In genomic region chr19:2032296-2032941, GRCh38 we compare ENCODE assay signal across 8 cellular contexts. TPM values are rescaled to one million over a fixed set of nuclear protein-coding genes. Genes with fewer than 3 reads are reported as not detected.
DNase-seq lines count a peak whose midpoint lies in the region; ATAC-seq and TF ChIP-seq lines count a peak whose summit lies in the region.

No MANE protein-coding gene starts in this region.

- peak overlapping the region; percentile 19 for H3K4me3 ChIP-seq in epithelial cell of esophagus (ENCODE audit: low read length)

- peak overlapping the region; percentile 34 for H3K27ac Mint-ChIP-seq in type B pancreatic cell

- H3K9me3 Mint-ChIP-seq in type B pancreatic cell: no peaks in the 10 kb centered on the region

- peaks cover 9% of the 10 kb centered on the region for H3K4me1 Mint-ChIP-seq in type B pancreatic cell (ENCODE audit: unreplicated experiment)

- DNase-seq in SIG-M5 treated with dmso at 0.1 percent for 504 hours (lab: John Stamatoyannopoulos, UW; ENCODE audit: unreplicated experiment) (peak; percentile 53), SIG-M5 (lab: John Stamatoyannopoulos, UW) (no peak), NCI-H2081 treated with DMSO at 0.1 percent for 48 hours (lab: John Stamatoyannopoulos, UW) (peak; percentile 48), epithelial cell of esophagus (ENCODE audit: low read depth) (peak; percentile 86), middle frontal gyrus (ENCODE audit: extremely low spot score, low spot score) (peak; percentile 61), type B pancreatic cell (ENCODE audit: extremely low spot score, unreplicated experiment) (no peak)
- DNase-seq in activated CD4-positive, CD25-positive, alpha-beta regulatory T cell treated with anti-CD3 and anti-CD28 coated beads, Interleukin-2, amount 50 U/mL, for 72 hours: peak; percentile 66

- no peaks in the 10 kb centered on the region for H3K36me3 Mint-ChIP-seq in type B pancreatic cell

- H3K27me3 Mint-ChIP-seq in type B pancreatic cell: no peaks in the 10 kb centered on the region

- no peak for TF ChIP-seq CTCF in epithelial cell of esophagus (IDR thresholded peaks at IDR 0.05; ENCODE audit: insufficient read depth, low read depth, low read length, missing control alignments)
- TF ChIP-seq CTCF in type B pancreatic cell (conservative IDR thresholded peaks at IDR 0.05): no peak

- no peak overlapping the region for H3K4me3 Mint-ChIP-seq in type B pancreatic cell

- no peak for ATAC-seq in GM19023 (IDR thresholded peaks at IDR 0.05; ENCODE audit: unreplicated experiment)

RNA-seq across cellular contexts. Expression of gene BTBD2, which starts 16.9 kb away (rescaled TPM):
- 72.5 and 118 TPM in 2 replicates for total RNA-seq in type B pancreatic cell (ENCODE audit: low replicate concordance)

RNA-seq across cellular contexts. Expression of gene MKNK2, which starts 18.6 kb away (rescaled TPM):
- total RNA-seq in type B pancreatic cell (ENCODE audit: low replicate concordance): 118 and 120 TPM in 2 replicates

Comparison
In these comparisons a context has a peak if more than half of its experiments do, and no peak if none do; other contexts are left out.
1. DNase-seq: peak in SIG-M5 treated with dmso at 0.1 percent for 504 hours (single experiment), NCI-H2081 treated with DMSO at 0.1 percent for 48 hours (single experiment), activated CD4-positive, CD25-positive, alpha-beta regulatory T cell treated with anti-CD3 and anti-CD28 coated beads, Interleukin-2, amount 50 U/mL, for 72 hours (single experiment), epithelial cell of esophagus (single experiment) and middle frontal gyrus (single experiment); none in SIG-M5 (single experiment) and type B pancreatic cell (single experiment).